25 cellular contexts compared by ENCODE assay signal in the genomic region with DNA sequence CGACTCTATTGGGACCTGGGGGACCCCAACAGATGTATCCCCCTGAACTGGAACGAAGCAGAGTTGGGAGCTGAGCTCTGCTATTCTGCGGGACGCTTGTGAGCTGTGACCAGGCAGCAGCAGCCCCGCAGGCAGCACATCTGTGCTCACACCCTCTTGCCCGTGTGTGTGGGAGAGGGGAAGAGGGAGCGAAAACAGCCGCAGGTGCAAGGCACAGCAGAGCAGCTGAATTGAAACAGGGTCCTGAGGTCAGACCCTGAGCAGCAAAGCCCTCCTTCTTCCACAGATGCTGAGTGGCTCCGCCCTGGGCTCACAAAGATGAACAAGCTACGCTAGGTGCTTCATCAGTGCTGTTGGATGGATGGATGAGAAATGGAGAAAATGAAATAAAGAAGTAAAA.
"Had no signal": no experiment of that assay in that cellular context is flagged by ENCODE, and none has a peak within 500 bp of the region (broad histone marks: within the 10 kb centered on the region; RNA-seq: fewer than 3 reads in every experiment).

No MANE protein-coding gene starts in this region.

- H3K36me3 ChIP-seq: ascending aorta, cardiac muscle cell, colonic mucosa, left lung, neural progenitor cell, right atrium auricular region, suprapubic skin, tibial artery had no signal

- H3K9me3 ChIP-seq: ascending aorta, colonic mucosa, left lung, right atrium auricular region, suprapubic skin, tibial artery had no signal

- H3K4me2 ChIP-seq: neural progenitor cell, smooth muscle cell had no signal

- DNase-seq: activated CD4-positive, alpha-beta T cell treated with anti-CD3 and anti-CD28 coated beads for 48 hours; activated CD4-positive, alpha-beta T cell treated with anti-CD3 and anti-CD28 coated beads, Interleukin-2, amount 50 U/mL, for 48 hours; activated CD8-positive, alpha-beta memory T cell treated with anti-CD3 and anti-CD28 coated beads for 24 hours; activated effector memory CD4-positive, alpha-beta T cell treated with Interleukin-2 at 50 U/mL for 16 hours; activated naive CD4-positive, alpha-beta T cell treated with anti-CD3 and anti-CD28 coated beads for 36 hours; activated naive CD8-positive, alpha-beta T cell treated with anti-CD3 and anti-CD28 coated beads, Interleukin-2, amount 10 ng/mL, durations not matched to agents 7 days and 5 days; cerebellar nuclear complex; colonic mucosa; effector CD8-positive, alpha-beta T cell; mesendoderm; natural killer cell; stimulated activated CD4-positive, alpha-beta T cell treated with anti-CD3 and anti-CD28 coated beads, Interleukin-15, amount 100 ng/mL, for 24 hours; stimulated activated CD4-positive, alpha-beta T cell treated with anti-CD3 and anti-CD28 coated beads, Interleukin-2, amount 100 ng/mL, for 24 hours; stimulated activated naive CD4-positive, alpha-beta T cell; tibial artery had no signal

- H3K27me3 ChIP-seq: ascending aorta, cardiac muscle cell, colonic mucosa, left lung, neural progenitor cell, right atrium auricular region, suprapubic skin, tibial artery had no signal

- H2AFZ ChIP-seq: neural progenitor cell had no signal

- ATAC-seq: left lung, natural killer cell had no signal

- H3K4me1 ChIP-seq: ascending aorta, colonic mucosa, left lung, right atrium auricular region, suprapubic skin, tibial artery had no signal

- H3K4me3 ChIP-seq: ascending aorta, cardiac muscle cell, colonic mucosa, left lung, lung, neural progenitor cell, right atrium auricular region, smooth muscle cell, suprapubic skin, tibial artery had no signal

- H3K27ac ChIP-seq: ascending aorta, cardiac muscle cell, colonic mucosa, epithelial cell of prostate, left lung, neural progenitor cell, right atrium auricular region, suprapubic skin, tibial artery, VCaP had no signal
